1 cellular context compared by ENCODE assay signal in genomic region chr3:22236490-22237271, GRCh38.
A peak's percentile ranks its signal among the peaks of the same experiment; 100 is the strongest.
TF ChIP-seq lines count a peak whose summit lies in the region.

No MANE protein-coding gene starts in this region.

TF ChIP-seq in GM12878, 131 proteins besides CTCF, POLR2A, EP300 and RAD21 (continued from another document):
- no peak for TF ChIP-seq CUX1 (IDR thresholded peaks at IDR 0.05; ENCODE audit: insufficient replicate concordance, low read depth, low read length)
- no peak for TF ChIP-seq FOS (IDR thresholded peaks at IDR 0.05; ENCODE audit: borderline replicate concordance, extremely low read depth, insufficient read length)
- TF ChIP-seq NR2C1 (IDR thresholded peaks at IDR 0.05), result no peak
- peak; percentile 48 for TF ChIP-seq JUNB (IDR thresholded peaks at IDR 0.05)
- TF ChIP-seq HDAC6 (IDR thresholded peaks at IDR 0.05; ENCODE audit: unreplicated experiment), result no peak
- TF ChIP-seq SIX5 (IDR thresholded peaks at IDR 0.05; ENCODE audit: low read depth, low read length, severe bottlenecking), result no peak
- peak; percentile 70; the same call in 1 of the 2 replicates for TF ChIP-seq SPI1 (IDR thresholded peaks at IDR 0.05; ENCODE audit: borderline replicate concordance, insufficient read depth, low read depth, low read length)
- TF ChIP-seq IKZF2 (IDR thresholded peaks at IDR 0.05), result peak; percentile 47 to 56; a peak in 3 of 4 replicates
- TF ChIP-seq, protein P1, sequence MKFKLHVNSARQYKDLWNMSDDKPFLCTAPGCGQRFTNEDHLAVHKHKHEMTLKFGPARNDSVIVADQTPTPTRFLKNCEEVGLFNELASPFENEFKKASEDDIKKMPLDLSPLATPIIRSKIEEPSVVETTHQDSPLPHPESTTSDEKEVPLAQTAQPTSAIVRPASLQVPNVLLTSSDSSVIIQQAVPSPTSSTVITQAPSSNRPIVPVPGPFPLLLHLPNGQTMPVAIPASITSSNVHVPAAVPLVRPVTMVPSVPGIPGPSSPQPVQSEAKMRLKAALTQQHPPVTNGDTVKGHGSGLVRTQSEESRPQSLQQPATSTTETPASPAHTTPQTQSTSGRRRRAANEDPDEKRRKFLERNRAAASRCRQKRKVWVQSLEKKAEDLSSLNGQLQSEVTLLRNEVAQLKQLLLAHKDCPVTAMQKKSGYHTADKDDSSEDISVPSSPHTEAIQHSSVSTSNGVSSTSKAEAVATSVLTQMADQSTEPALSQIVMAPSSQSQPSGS (IDR thresholded peaks at IDR 0.05; ENCODE audit: low read length), result no peak
- TF ChIP-seq BACH1 (IDR thresholded peaks at IDR 0.05; ENCODE audit: borderline replicate concordance), result peak; percentile 92
- TF ChIP-seq DPF2 (IDR thresholded peaks at IDR 0.05), result peak; percentile 35; the same call in 1 of the 2 replicates
- TF ChIP-seq MXI1 (IDR thresholded peaks at IDR 0.05; ENCODE audit: low read depth, low read length), result no peak
- TF ChIP-seq MLLT1 (IDR thresholded peaks at IDR 0.05), result no peak
- 0 out of 2 replicates have a peak, but pooled peaks have one; percentile 39 for TF ChIP-seq JUND (IDR thresholded peaks at IDR 0.05; ENCODE audit: low read depth, low read length)
- no peak for TF ChIP-seq ZBTB11 (CRISPR knock-in tag; IDR thresholded peaks at IDR 0.05)
- no peak for TF ChIP-seq TBL1XR1 (IDR thresholded peaks at IDR 0.05; ENCODE audit: low read depth, low read length)
- TF ChIP-seq EZH2 (IDR thresholded peaks at IDR 0.05; ENCODE audit: borderline replicate concordance, control insufficient read depth, low read depth, low read length), result no peak
- no peak for TF ChIP-seq ZBTB4 (CRISPR knock-in tag; IDR thresholded peaks at IDR 0.05)
- no peak for TF ChIP-seq ZNF274 (IDR thresholded peaks at IDR 0.05; ENCODE audit: insufficient read depth, insufficient read length)
- TF ChIP-seq GATAD2B (conservative IDR thresholded peaks at IDR 0.05; ENCODE audit: low read depth), result no peak
- no peak for TF ChIP-seq ZNF687 (IDR thresholded peaks at IDR 0.05)
- no peak for TF ChIP-seq RELA (IDR thresholded peaks at IDR 0.05; ENCODE audit: borderline replicate concordance, partially characterized antibody)
- TF ChIP-seq TCF7 (IDR thresholded peaks at IDR 0.05; ENCODE audit: borderline replicate concordance), result no peak
- no peak for TF ChIP-seq ZNF207 (IDR thresholded peaks at IDR 0.05; ENCODE audit: borderline replicate concordance)
- no peak for TF ChIP-seq CBX5 (IDR thresholded peaks at IDR 0.05; ENCODE audit: low read depth)
- TF ChIP-seq, protein P2, sequence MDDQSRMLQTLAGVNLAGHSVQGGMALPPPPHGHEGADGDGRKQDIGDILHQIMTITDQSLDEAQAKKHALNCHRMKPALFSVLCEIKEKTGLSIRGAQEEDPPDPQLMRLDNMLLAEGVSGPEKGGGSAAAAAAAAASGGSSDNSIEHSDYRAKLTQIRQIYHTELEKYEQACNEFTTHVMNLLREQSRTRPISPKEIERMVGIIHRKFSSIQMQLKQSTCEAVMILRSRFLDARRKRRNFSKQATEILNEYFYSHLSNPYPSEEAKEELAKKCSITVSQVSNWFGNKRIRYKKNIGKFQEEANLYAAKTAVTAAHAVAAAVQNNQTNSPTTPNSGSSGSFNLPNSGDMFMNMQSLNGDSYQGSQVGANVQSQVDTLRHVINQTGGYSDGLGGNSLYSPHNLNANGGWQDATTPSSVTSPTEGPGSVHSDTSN (IDR thresholded peaks at IDR 0.05; ENCODE audit: insufficient replicate concordance, low read depth, low read length), result no peak
- TF ChIP-seq ZZZ3 (IDR thresholded peaks at IDR 0.05; ENCODE audit: control insufficient read depth, insufficient read length, low read depth), result no peak
- TF ChIP-seq POLR2AphosphoS5 (IDR thresholded peaks at IDR 0.05; ENCODE audit: low read length), result no peak
- TF ChIP-seq SREBF2 (IDR thresholded peaks at IDR 0.05; ENCODE audit: low read length), result no peak
- TF ChIP-seq TCF3 (IDR thresholded peaks at IDR 0.05; ENCODE audit: borderline replicate concordance, insufficient read depth, low read depth, low read length), result no peak
- no peak for TF ChIP-seq CBX3 (IDR thresholded peaks at IDR 0.05; ENCODE audit: borderline replicate concordance, low read depth)
